Comparison of ENCODE assay signal across 1 cellular context in genomic region chr11:47552581-47553416, GRCh38.
A peak's percentile ranks its signal among the peaks of the same experiment; 100 is the strongest.
TF ChIP-seq lines count a peak whose summit lies in the region.

Gene CELF1 (minus strand): TSS chr11:47553132. CDS start chr11:47499523, 53,609 bp downstream.

TF ChIP-seq in HepG2, 621 proteins besides CTCF, POLR2A, EP300 and RAD21 (continued from another document and continues in another):
- TF ChIP-seq, protein P1, sequence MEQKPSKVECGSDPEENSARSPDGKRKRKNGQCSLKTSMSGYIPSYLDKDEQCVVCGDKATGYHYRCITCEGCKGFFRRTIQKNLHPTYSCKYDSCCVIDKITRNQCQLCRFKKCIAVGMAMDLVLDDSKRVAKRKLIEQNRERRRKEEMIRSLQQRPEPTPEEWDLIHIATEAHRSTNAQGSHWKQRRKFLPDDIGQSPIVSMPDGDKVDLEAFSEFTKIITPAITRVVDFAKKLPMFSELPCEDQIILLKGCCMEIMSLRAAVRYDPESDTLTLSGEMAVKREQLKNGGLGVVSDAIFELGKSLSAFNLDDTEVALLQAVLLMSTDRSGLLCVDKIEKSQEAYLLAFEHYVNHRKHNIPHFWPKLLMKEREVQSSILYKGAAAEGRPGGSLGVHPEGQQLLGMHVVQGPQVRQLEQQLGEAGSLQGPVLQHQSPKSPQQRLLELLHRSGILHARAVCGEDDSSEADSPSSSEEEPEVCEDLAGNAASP (CRISPR knock-in tag; IDR thresholded peaks at IDR 0.05; ENCODE audit: borderline replicate concordance), result peak; percentile 22; the same call in 1 of the 2 replicates
- TF ChIP-seq TFE3 (CRISPR knock-in tag; IDR thresholded peaks at IDR 0.05) (no peak), SP140L (CRISPR knock-in tag; IDR thresholded peaks at IDR 0.05; ENCODE audit: borderline replicate concordance) (no peak), ZKSCAN8 (CRISPR knock-in tag; IDR thresholded peaks at IDR 0.05; ENCODE audit: borderline replicate concordance) (0 out of 2 replicates have a peak, but pooled peaks have one; percentile 37), GLMP (CRISPR knock-in tag; IDR thresholded peaks at IDR 0.05; ENCODE audit: borderline replicate concordance) (no peak), ZFP82 (CRISPR knock-in tag; IDR thresholded peaks at IDR 0.05; ENCODE audit: borderline replicate concordance) (no peak; the same call in 1 of the 2 replicates), NFYC (CRISPR knock-in tag; IDR thresholded peaks at IDR 0.05) (0 out of 2 replicates have a peak, but pooled peaks have one; percentile 9), ZNF615 (CRISPR knock-in tag; IDR thresholded peaks at IDR 0.05; ENCODE audit: borderline replicate concordance) (no peak), PCBP1 (IDR thresholded peaks at IDR 0.05; ENCODE audit: borderline replicate concordance, low read depth, low read length) (peak; percentile 93), PRPF4 (IDR thresholded peaks at IDR 0.05; ENCODE audit: low read depth, low read length, poor library complexity, severe bottlenecking) (no peak), USF2 (IDR thresholded peaks at IDR 0.05; ENCODE audit: low read depth, low read length) (no peak), USF2 (CRISPR knock-in tag; IDR thresholded peaks at IDR 0.05; ENCODE audit: borderline replicate concordance) (no peak), AHR (CRISPR knock-in tag; IDR thresholded peaks at IDR 0.05) (peak; percentile 16; the same call in 1 of the 2 replicates), ZNF724P (CRISPR knock-in tag; IDR thresholded peaks at IDR 0.05; ENCODE audit: borderline replicate concordance) (peak; percentile 19; the same call in 1 of the 2 replicates), KLF9 (CRISPR knock-in tag; IDR thresholded peaks at IDR 0.05; ENCODE audit: low read depth) (no peak), ZBTB44 (CRISPR knock-in tag; IDR thresholded peaks at IDR 0.05) (no peak; the same call in 1 of the 2 replicates), GATA4 (IDR thresholded peaks at IDR 0.05; ENCODE audit: borderline replicate concordance, low read depth) (no peak), ZBTB40 (IDR thresholded peaks at IDR 0.05) (no peak), ZBTB40 (CRISPR knock-in tag; IDR thresholded peaks at IDR 0.05) (no peak; the same call in 1 of the 2 replicates), PRDM10 (CRISPR knock-in tag; IDR thresholded peaks at IDR 0.05; ENCODE audit: low read depth) (peak; percentile 83), CEBPB (IDR thresholded peaks at IDR 0.05; ENCODE audit: borderline replicate concordance, low read depth, low read length) (no peak), E2F5 (CRISPR knock-in tag; conservative IDR thresholded peaks at IDR 0.05) (no peak), ZNF253 (CRISPR knock-in tag; IDR thresholded peaks at IDR 0.05; ENCODE audit: borderline replicate concordance) (no peak)
- TF ChIP-seq, protein P2, sequence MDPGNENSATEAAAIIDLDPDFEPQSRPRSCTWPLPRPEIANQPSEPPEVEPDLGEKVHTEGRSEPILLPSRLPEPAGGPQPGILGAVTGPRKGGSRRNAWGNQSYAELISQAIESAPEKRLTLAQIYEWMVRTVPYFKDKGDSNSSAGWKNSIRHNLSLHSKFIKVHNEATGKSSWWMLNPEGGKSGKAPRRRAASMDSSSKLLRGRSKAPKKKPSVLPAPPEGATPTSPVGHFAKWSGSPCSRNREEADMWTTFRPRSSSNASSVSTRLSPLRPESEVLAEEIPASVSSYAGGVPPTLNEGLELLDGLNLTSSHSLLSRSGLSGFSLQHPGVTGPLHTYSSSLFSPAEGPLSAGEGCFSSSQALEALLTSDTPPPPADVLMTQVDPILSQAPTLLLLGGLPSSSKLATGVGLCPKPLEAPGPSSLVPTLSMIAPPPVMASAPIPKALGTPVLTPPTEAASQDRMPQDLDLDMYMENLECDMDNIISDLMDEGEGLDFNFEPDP (CRISPR knock-in tag; conservative IDR thresholded peaks at IDR 0.05), result 0 out of 2 replicates have a peak, but pooled peaks have one; percentile 92
- TF ChIP-seq, protein P3, sequence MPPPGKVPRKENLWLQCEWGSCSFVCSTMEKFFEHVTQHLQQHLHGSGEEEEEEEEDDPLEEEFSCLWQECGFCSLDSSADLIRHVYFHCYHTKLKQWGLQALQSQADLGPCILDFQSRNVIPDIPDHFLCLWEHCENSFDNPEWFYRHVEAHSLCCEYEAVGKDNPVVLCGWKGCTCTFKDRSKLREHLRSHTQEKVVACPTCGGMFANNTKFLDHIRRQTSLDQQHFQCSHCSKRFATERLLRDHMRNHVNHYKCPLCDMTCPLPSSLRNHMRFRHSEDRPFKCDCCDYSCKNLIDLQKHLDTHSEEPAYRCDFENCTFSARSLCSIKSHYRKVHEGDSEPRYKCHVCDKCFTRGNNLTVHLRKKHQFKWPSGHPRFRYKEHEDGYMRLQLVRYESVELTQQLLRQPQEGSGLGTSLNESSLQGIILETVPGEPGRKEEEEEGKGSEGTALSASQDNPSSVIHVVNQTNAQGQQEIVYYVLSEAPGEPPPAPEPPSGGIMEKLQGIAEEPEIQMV (CRISPR knock-in tag; IDR thresholded peaks at IDR 0.05; ENCODE audit: low read depth), result no peak
